1 cellular context compared by ENCODE assay signal in genomic region chr20:63947638-63948456, GRCh38.
TF ChIP-seq lines count a peak whose summit lies in the region.

No MANE protein-coding gene starts in this region.

TF ChIP-seq in HepG2, 621 proteins besides CTCF, POLR2A, EP300 and RAD21:
- TF ChIP-seq PTBP1 (IDR thresholded peaks at IDR 0.05; ENCODE audit: low read depth, low read length, poor library complexity, severe bottlenecking) (peak; percentile 71), ZBTB49 (CRISPR knock-in tag; IDR thresholded peaks at IDR 0.05; ENCODE audit: borderline replicate concordance) (no peak), ZFP91 (CRISPR knock-in tag; IDR thresholded peaks at IDR 0.05; ENCODE audit: borderline replicate concordance) (peak; percentile 32; the same call in 1 of the 2 replicates), ZNF446 (CRISPR knock-in tag; IDR thresholded peaks at IDR 0.05) (no peak), POLR2G (IDR thresholded peaks at IDR 0.05; ENCODE audit: low read depth, low read length) (0 out of 2 replicates have a peak, but pooled peaks have one; percentile 6), IKZF4 (CRISPR knock-in tag; IDR thresholded peaks at IDR 0.05; ENCODE audit: borderline replicate concordance, low read depth, not compliant biosample characterization) (no peak), AGO1 (IDR thresholded peaks at IDR 0.05; ENCODE audit: low read depth, low read length, poor library complexity, severe bottlenecking) (no peak), ZMAT5 (CRISPR knock-in tag; IDR thresholded peaks at IDR 0.05; ENCODE audit: borderline replicate concordance, low read depth) (no peak), ZXDC (CRISPR knock-in tag; IDR thresholded peaks at IDR 0.05) (no peak), ZBTB4 (CRISPR knock-in tag; IDR thresholded peaks at IDR 0.05; ENCODE audit: borderline replicate concordance) (0 out of 2 replicates have a peak, but pooled peaks have one; percentile 17), ZBTB7B (CRISPR knock-in tag; IDR thresholded peaks at IDR 0.05) (no peak), HOXD1 (CRISPR knock-in tag; IDR thresholded peaks at IDR 0.05) (no peak), STAG1 (CRISPR knock-in tag; IDR thresholded peaks at IDR 0.05) (no peak), AHR (CRISPR knock-in tag; IDR thresholded peaks at IDR 0.05) (0 out of 2 replicates have a peak, but pooled peaks have one; percentile 6), ZNF768 (CRISPR knock-in tag; IDR thresholded peaks at IDR 0.05) (peak; percentile 39; the same call in 1 of the 2 replicates), ZNF12 (CRISPR knock-in tag; IDR thresholded peaks at IDR 0.05) (no peak), SAFB2 (CRISPR knock-in tag; IDR thresholded peaks at IDR 0.05; ENCODE audit: borderline replicate concordance, low read depth) (no peak), ZNF343 (CRISPR knock-in tag; IDR thresholded peaks at IDR 0.05) (0 out of 2 replicates have a peak, but pooled peaks have one; percentile 9), RBM22 (optimal IDR thresholded peaks at IDR 0.05; ENCODE audit: low read length) (peak; percentile 5), ZNF383 (CRISPR knock-in tag; IDR thresholded peaks at IDR 0.05; ENCODE audit: borderline replicate concordance) (0 out of 2 replicates have a peak, but pooled peaks have one; percentile 3), U2AF1 (optimal IDR thresholded peaks at IDR 0.05; ENCODE audit: low read depth, low read length) (no peak)
